26 cellular contexts compared by ENCODE assay signal in genomic region chr2:177327065-177327464, GRCh38.
"Had no signal": no experiment of that assay in that cellular context is flagged by ENCODE, and none has a peak within 500 bp of the region (broad histone marks: within the 10 kb centered on the region; RNA-seq: fewer than 3 reads in every experiment).

No MANE protein-coding gene starts in this region.

- H3K4me1 Mint-ChIP-seq: activated T-helper 17 cell treated with anti-CD3 and anti-CD28 coated beads, Interleukin-2, amount 50 U/mL, for 72 hours had no signal

- H3K27ac Mint-ChIP-seq: activated CD4-positive, alpha-beta T cell treated with anti-CD3 and anti-CD28 coated beads for 36 hours; activated naive CD4-positive, alpha-beta T cell treated with anti-CD3 and anti-CD28 coated beads for 36 hours; activated naive CD8-positive, alpha-beta T cell; activated T-helper 17 cell treated with anti-CD3 and anti-CD28 coated beads, Interleukin-2, amount 50 U/mL, for 72 hours; T-helper 17 cell had no signal

- H3K4me3 ChIP-seq: adrenal gland had no signal

- H3K27me3 ChIP-seq: adrenal gland had no signal

- H3K36me3 ChIP-seq: adrenal gland, WERI-Rb-1 had no signal

- ATAC-seq: activated CD4-positive, alpha-beta T cell treated with anti-CD3 and anti-CD28 coated beads for 36 hours; activated T-helper 17 cell treated with anti-CD3 and anti-CD28 coated beads, Interleukin-2, amount 50 U/mL, for 72 hours; T-helper 17 cell had no signal

- H3K27me3 Mint-ChIP-seq: activated CD4-positive, alpha-beta T cell treated with anti-CD3 and anti-CD28 coated beads for 36 hours; activated naive CD8-positive, alpha-beta T cell; activated T-helper 17 cell treated with anti-CD3 and anti-CD28 coated beads, Interleukin-2, amount 50 U/mL, for 72 hours; T-helper 17 cell had no signal

- H3K4me3 Mint-ChIP-seq: activated CD4-positive, alpha-beta T cell treated with anti-CD3 and anti-CD28 coated beads for 36 hours; activated naive CD4-positive, alpha-beta T cell treated with anti-CD3 and anti-CD28 coated beads for 36 hours; activated naive CD8-positive, alpha-beta T cell; activated T-helper 17 cell treated with anti-CD3 and anti-CD28 coated beads, Interleukin-2, amount 50 U/mL, for 72 hours; T-helper 17 cell had no signal

- H3K9me3 Mint-ChIP-seq: activated naive CD4-positive, alpha-beta T cell treated with anti-CD3 and anti-CD28 coated beads for 36 hours; activated T-helper 17 cell treated with anti-CD3 and anti-CD28 coated beads, Interleukin-2, amount 50 U/mL, for 72 hours had no signal

- DNase-seq: activated CD4-positive, alpha-beta T cell treated with anti-CD3 and anti-CD28 coated beads for 36 hours; activated gamma-delta T cell; activated naive CD4-positive, alpha-beta T cell treated with anti-CD3 and anti-CD28 coated beads for 36 hours; activated T-cell treated with anti-CD3 and anti-CD28 coated beads for 4 hours; activated T-cell treated with anti-CD3 and anti-CD28 coated beads, Interleukin-2, amount 50 U/mL, for 48 hours; adrenal gland; anterior cingulate cortex; caudate nucleus; Karpas-422; MV-4-11; NCI-H1092 treated with DMSO at 0.1 percent for 48 hours; NCI-H1417 treated with DMSO at 0.1 percent for 48 hours; NCI-H1694; NCI-H2029; NCI-H2107; NCI-H2171 treated with DMSO at 0.1 percent for 48 hours; NCI-H345; NCI-H510A; NCI-H526 treated with DMSO at 0.1 percent for 48 hours; NCI-H82; SIG-M5; T-helper 17 cell; T-helper 9 cell; WERI-Rb-1 had no signal

- H3K27ac ChIP-seq: adrenal gland, WERI-Rb-1 had no signal

- H3K9me3 ChIP-seq: adrenal gland had no signal
